Comparison of ENCODE assay signal across 18 cellular contexts in the genomic region with DNA sequence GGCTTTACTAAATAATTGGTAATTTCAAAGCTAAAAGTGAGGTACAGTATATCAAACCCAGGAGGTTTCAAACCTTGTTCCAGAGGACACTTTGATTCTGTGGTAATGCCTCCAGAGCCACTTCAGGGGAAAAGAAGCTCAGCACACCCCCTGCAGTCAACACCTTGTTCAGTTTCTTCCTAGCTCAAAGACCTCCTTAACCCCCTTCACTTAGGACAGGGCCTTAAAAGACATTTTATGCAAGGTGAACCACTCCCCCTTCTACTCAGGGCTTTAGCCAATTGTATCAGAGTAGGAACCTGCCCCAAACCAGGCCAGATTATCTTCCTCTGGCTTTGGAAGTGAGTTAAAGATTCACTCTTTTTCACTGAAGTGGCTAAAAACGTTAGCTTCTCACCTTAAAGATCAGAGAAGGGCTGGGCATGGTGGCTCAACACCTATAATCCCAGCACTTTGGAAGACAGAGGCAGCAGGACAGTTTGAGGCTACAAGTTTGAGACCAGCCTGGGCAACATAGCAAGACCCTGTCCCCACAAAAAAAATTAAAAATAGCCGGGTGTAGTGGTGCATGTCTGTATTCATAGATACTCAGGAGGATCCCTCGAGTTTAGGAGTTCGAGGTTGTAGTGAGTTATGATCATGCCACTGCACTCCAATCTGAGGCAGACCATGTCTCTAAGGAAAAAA. TPM values are rescaled to one million over a fixed set of nuclear protein-coding genes. Genes with fewer than 3 reads are reported as not detected.
A peak's percentile ranks its signal among the peaks of the same experiment; 100 is the strongest.
DNase-seq lines count a peak whose midpoint lies in the region; ATAC-seq and TF ChIP-seq lines count a peak whose summit lies in the region.
"Had no signal": no experiment of that assay in that cellular context is flagged by ENCODE, and none has a peak within 500 bp of the region (broad histone marks: within the 10 kb centered on the region; RNA-seq: fewer than 3 reads in every experiment).

No MANE protein-coding gene starts in this region.

- DNase-seq in naive thymus-derived CD8-positive, alpha-beta T cell = no peak
- DNase-seq in left colon = no peak
- no peak for DNase-seq in foreskin fibroblast
- DNase-seq in pons (ENCODE audit: low spot score) = no peak
- DNase-seq in AML-193 (lab: John Stamatoyannopoulos, UW) = no peak
- DNase-seq: activated naive CD4-positive, alpha-beta T cell treated with anti-CD3 and anti-CD28 coated beads for 36 hours; central memory CD4-positive, alpha-beta T cell; COR-L47; NCI-H1105 treated with DMSO at 0.1 percent for 48 hours; NCI-H524; stimulated activated CD4-positive, alpha-beta T cell treated with anti-CD3 and anti-CD28 coated beads, Interleukin-12 subunit alpha, Interleukin-12 subunit beta, amount 100 ng/mL, for 4 hours had no signal

- intact Hi-C loops in left colon (cut with DNase I, micrococcal nuclease) = no loop called here

- no peaks in the 10 kb centered on the region for H3K9me2 ChIP-seq in DOHH2 (replicated peaks; ENCODE audit: control insufficient read depth, low read length)

- peaks cover 38% of the 10 kb centered on the region for H3K36me3 ChIP-seq in DOHH2 (ENCODE audit: control insufficient read depth, low read length)
- no peaks in the 10 kb centered on the region for H3K36me3 ChIP-seq in HUES48 (ENCODE audit: control insufficient read depth, insufficient read depth, low read length)

- H3F3A ChIP-seq in DOHH2 (ENCODE audit: control insufficient read depth, insufficient read depth) = peaks cover 2% of the 10 kb centered on the region; the same call in 1 of the 2 replicates

- H3K4me2 ChIP-seq in DOHH2 (ENCODE audit: low read length) = peak overlapping the region; percentile 32

- TF ChIP-seq CTCF in DOHH2 (IDR thresholded peaks at IDR 0.05; ENCODE audit: low read depth, low read length, poor library complexity, severe bottlenecking) (no peak), brain (conservative IDR thresholded peaks at IDR 0.05) (no peak), foreskin fibroblast (IDR thresholded peaks at IDR 0.05; ENCODE audit: low read depth, low read length) (no peak)

- H3K79me2 ChIP-seq in DOHH2 (ENCODE audit: control insufficient read depth, low read length) = peaks cover 82% of the 10 kb centered on the region

- H3K27ac Mint-ChIP-seq in brain = no peak overlapping the region
- H3K27ac Mint-ChIP-seq in naive thymus-derived CD8-positive, alpha-beta T cell = peak overlapping the region in 8 of 10 donors; percentile 41 to 82 (median 49)
- H3K27ac Mint-ChIP-seq: activated naive CD4-positive, alpha-beta T cell treated with anti-CD3 and anti-CD28 coated beads for 36 hours had no signal

- peak overlapping the region in 3 of 5 experiments; percentile 22 to 92 (median 39) for H3K4me3 Mint-ChIP-seq in brain
- peak overlapping the region; percentile 15 to 94 (median 86) for H3K4me3 Mint-ChIP-seq in naive thymus-derived CD8-positive, alpha-beta T cell
- H3K4me3 Mint-ChIP-seq: activated naive CD4-positive, alpha-beta T cell treated with anti-CD3 and anti-CD28 coated beads for 36 hours had no signal

- peaks cover 9% of the 10 kb centered on the region for H3K36me3 Mint-ChIP-seq in brain
- peaks cover 0 to 28% (median 0%) of the 10 kb centered on the region in 3 donors for H3K36me3 Mint-ChIP-seq in naive thymus-derived CD8-positive, alpha-beta T cell

- H4K20me1 ChIP-seq in DOHH2 (ENCODE audit: control insufficient read depth, insufficient read depth, low read depth, low read length) = peaks cover 13% of the 10 kb centered on the region

- peaks cover 25% of the 10 kb centered on the region for H3K4me1 ChIP-seq in DOHH2 (ENCODE audit: control insufficient read depth, low read length)
- peaks cover 11% of the 10 kb centered on the region; the same call in 1 of the 2 replicates for H3K4me1 ChIP-seq in HUES48 (ENCODE audit: control insufficient read depth, insufficient read depth, low read length)

- ATAC-seq in naive thymus-derived CD8-positive, alpha-beta T cell = no peak
- ATAC-seq in left colon = no peak

- no peaks in the 10 kb centered on the region for H3K9me3 Mint-ChIP-seq in brain
- H3K9me3 Mint-ChIP-seq in naive thymus-derived CD8-positive, alpha-beta T cell = no peaks in the 10 kb centered on the region
- H3K9me3 Mint-ChIP-seq: activated naive CD4-positive, alpha-beta T cell treated with anti-CD3 and anti-CD28 coated beads for 36 hours had no signal

- POLR2A ChIA-PET in naive thymus-derived CD8-positive, alpha-beta T cell (lab: Charles Lee) = interaction anchor here (0.9 to 2.2 kb wide), 4 partner anchors 11 to 92 kb away, joined by 4 to 14 read pairs (median 4); a partner anchor contains a TSS

- peaks cover 6% of the 10 kb centered on the region for H3K27me3 Mint-ChIP-seq in brain
- no peaks in the 10 kb centered on the region for H3K27me3 Mint-ChIP-seq in naive thymus-derived CD8-positive, alpha-beta T cell

- H3K9ac ChIP-seq in HUES48 (ENCODE audit: low read depth, low read length) = no peak overlapping the region
- H3K9ac ChIP-seq: parathyroid adenoma had no signal

- no peaks in the 10 kb centered on the region for H3K27me3 ChIP-seq in DOHH2 (ENCODE audit: control insufficient read depth, low read length)
- H3K27me3 ChIP-seq in HUES48 (ENCODE audit: control insufficient read depth, insufficient read depth, low read length) = no peaks in the 10 kb centered on the region
- H3K27me3 ChIP-seq: hepatocyte had no signal

- H3K4me3 ChIP-seq in DOHH2 (ENCODE audit: low read length) (no peak overlapping the region; the same call in 1 of the 2 replicates), HUES48 (ENCODE audit: low read depth, low read length) (no peak overlapping the region), foreskin fibroblast (ENCODE audit: low read depth in 1 of 2, low read length in 2 of 2) (no peak overlapping the region)
- H3K4me3 ChIP-seq: hepatocyte, lung had no signal

- no peak overlapping the region for H3K27ac ChIP-seq in DOHH2 (ENCODE audit: low read depth, low read length)
- H3K27ac ChIP-seq in HUES48 (ENCODE audit: low read depth, low read length) = peak overlapping the region; percentile 47
- H3K27ac ChIP-seq: hepatocyte, parathyroid adenoma, RWPE1 had no signal

- H3K9me3 ChIP-seq in DOHH2 (ENCODE audit: control insufficient read depth, insufficient read depth, low read length) (no peaks in the 10 kb centered on the region), HUES48 (ENCODE audit: control insufficient read depth, insufficient read depth, low read length) (no peaks in the 10 kb centered on the region)

- peaks cover 57% of the 10 kb centered on the region for H3K4me1 Mint-ChIP-seq in brain
- H3K4me1 Mint-ChIP-seq in naive thymus-derived CD8-positive, alpha-beta T cell = peaks cover 29 to 71% (median 55%) of the 10 kb centered on the region in 4 donors

RNA-seq across cellular contexts. Expression of a gene that starts 3.4 kb away (rescaled TPM):
- 4.1 TPM for polyA plus RNA-seq in brain (ENCODE audit: insufficient read depth, low read depth, low replicate concordance)
- total RNA-seq in naive thymus-derived CD8-positive, alpha-beta T cell = 10 to 100 TPM; 46.0 to 51.0 TPM
- 10 to 100 TPM; 24.2 to 37.0 (median 31.0) TPM for polyA plus RNA-seq in naive thymus-derived CD8-positive, alpha-beta T cell
- total RNA-seq in left colon = 10 to 100 TPM; 15.4 to 16.0 TPM

Comparison
In these comparisons a context has a peak if more than half of its experiments do, and no peak if none do; other contexts are left out.
1. H3K27ac Mint-ChIP-seq: peak in naive thymus-derived CD8-positive, alpha-beta T cell (8 of 10); none in brain (0 of 5).